ENCODE assay signal across 1 cellular context in the genomic region with DNA sequence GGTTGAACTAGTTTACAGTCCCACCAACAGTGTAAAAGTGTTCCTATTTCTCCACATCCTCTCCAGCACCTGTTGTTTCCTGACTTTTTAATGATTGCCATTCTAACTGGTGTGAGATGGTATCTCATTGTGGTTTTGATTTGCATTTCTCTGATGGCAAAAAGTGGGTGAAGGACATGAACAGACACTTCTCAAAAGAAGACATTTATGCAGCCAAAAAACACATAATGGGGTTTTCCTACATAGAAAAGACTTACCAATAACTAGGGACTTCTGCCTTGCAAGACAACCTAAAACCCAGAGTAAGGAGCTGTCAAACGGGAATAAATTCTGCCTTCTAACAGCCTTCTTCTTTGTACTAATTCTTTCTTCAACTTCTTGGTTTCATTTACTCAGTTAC. TPM values are rescaled to one million over a fixed set of nuclear protein-coding genes. Genes with fewer than 3 reads are reported as not detected.
"Had no signal": no experiment of that assay in that cellular context is flagged by ENCODE, and none has a peak within 500 bp of the region (broad histone marks: within the 10 kb centered on the region; RNA-seq: fewer than 3 reads in every experiment).

No MANE protein-coding gene starts in this region.

RNA-seq across cellular contexts. Expression of gene CCDC141, which starts 4.3 kb away (rescaled TPM):
- total RNA-seq: bronchial epithelial cell had no signal
